8 cellular contexts compared by ENCODE assay signal in genomic region chr12:55717397-55718007, GRCh38. TPM values are rescaled to one million over a fixed set of nuclear protein-coding genes. Genes with fewer than 3 reads are reported as not detected.
A peak's percentile ranks its signal among the peaks of the same experiment; 100 is the strongest.
DNase-seq lines count a peak whose midpoint lies in the region; ATAC-seq and TF ChIP-seq lines count a peak whose summit lies in the region.

No MANE protein-coding gene starts in this region.

- TF ChIP-seq CTCF in DOHH2 (IDR thresholded peaks at IDR 0.05; ENCODE audit: low read depth, low read length, poor library complexity, severe bottlenecking) (no peak), choroid plexus epithelial cell (conservative IDR thresholded peaks at IDR 0.05; ENCODE audit: low read depth, low read length) (no peak)

- H3K27me3 Mint-ChIP-seq in naive thymus-derived CD4-positive, alpha-beta T cell = peaks cover 0 to 10% (median 0%) of the 10 kb centered on the region in 5 donors

- POLR2A ChIA-PET in naive thymus-derived CD4-positive, alpha-beta T cell (lab: Charles Lee) = interaction anchor here (0.5 to 2.9 kb wide), 9 partner anchors 7 to 1287 kb away, joined by 3 to 24 read pairs (median 4); partner anchors contain the start of genes CD63 and DNAJC14

- H3K36me3 Mint-ChIP-seq in naive thymus-derived CD4-positive, alpha-beta T cell = peaks cover 0 to 2% (median 0%) of the 10 kb centered on the region in 5 donors

- H3K9me3 Mint-ChIP-seq in naive thymus-derived CD4-positive, alpha-beta T cell = peaks cover 0 to 7% (median 0%) of the 10 kb centered on the region in 11 donors

- peak overlapping the region; percentile 27 to 98 (median 92) for H3K4me3 Mint-ChIP-seq in naive thymus-derived CD4-positive, alpha-beta T cell

- H3K4me3 ChIP-seq in DOHH2 (ENCODE audit: low read length) (peak overlapping the region; percentile 92), choroid plexus epithelial cell (ENCODE audit: low read depth, low read length) (no peak overlapping the region)
- H3K4me3 ChIP-seq in naive thymus-derived CD4-positive, alpha-beta T cell (ENCODE audit: low read length) = no peak overlapping the region

- H3K27ac ChIP-seq in DOHH2 (ENCODE audit: low read depth, low read length) = no peak overlapping the region
- peak overlapping the region; percentile 92 for H3K27ac ChIP-seq in naive thymus-derived CD4-positive, alpha-beta T cell (ENCODE audit: low read depth, low read length)

- H3F3A ChIP-seq in DOHH2 (ENCODE audit: control insufficient read depth, insufficient read depth) = peaks cover 3% of the 10 kb centered on the region; the same call in 1 of the 2 replicates

- H3K4me1 Mint-ChIP-seq in naive thymus-derived CD4-positive, alpha-beta T cell = peaks cover 15 to 41% (median 36%) of the 10 kb centered on the region in 7 donors

- no peaks in the 10 kb centered on the region for H3K9me3 ChIP-seq in DOHH2 (ENCODE audit: control insufficient read depth, insufficient read depth, low read length)
- H3K9me3 ChIP-seq in naive thymus-derived CD4-positive, alpha-beta T cell (ENCODE audit: control insufficient read depth in 2 of 3, low read length in 3 of 3) = no peaks in the 10 kb centered on the region

- peaks cover 19% of the 10 kb centered on the region for H3K79me2 ChIP-seq in DOHH2 (ENCODE audit: control insufficient read depth, low read length)

- H3K4me1 ChIP-seq in DOHH2 (ENCODE audit: control insufficient read depth, low read length) = peaks cover 30% of the 10 kb centered on the region
- H3K4me1 ChIP-seq in naive thymus-derived CD4-positive, alpha-beta T cell (ENCODE audit: control insufficient read depth in 2 of 2, insufficient read depth in 2 of 2, low read length in 2 of 2) = peaks cover 19 to 23% of the 10 kb centered on the region in 2 donors

- intact Hi-C loops in naive thymus-derived CD4-positive, alpha-beta T cell (cut with micrococcal nuclease) = loop anchor here in 1 of 2 donors (2.0 to 5.0 kb wide), 3 partner anchors 21 to 970 kb away; partner anchors contain the start of gene PTGES3

- peaks cover 16% of the 10 kb centered on the region; the same call in 1 of the 2 replicates for H3K36me3 ChIP-seq in DOHH2 (ENCODE audit: control insufficient read depth, low read length)
- H3K36me3 ChIP-seq in naive thymus-derived CD4-positive, alpha-beta T cell (ENCODE audit: control insufficient read depth in 2 of 3, insufficient read depth in 3 of 3, low read length in 3 of 3) = peaks cover 0 to 18% (median 7%) of the 10 kb centered on the region in 3 experiments

- no peaks in the 10 kb centered on the region for H4K20me1 ChIP-seq in DOHH2 (ENCODE audit: control insufficient read depth, insufficient read depth, low read depth, low read length)

- peak overlapping the region in 4 of 9 donors; percentile 52 to 98 (median 97) for H3K27ac Mint-ChIP-seq in naive thymus-derived CD4-positive, alpha-beta T cell

- ATAC-seq in naive thymus-derived CD4-positive, alpha-beta T cell = no peak
- ATAC-seq in HG02884 (IDR thresholded peaks at IDR 0.05; ENCODE audit: unreplicated experiment) (no peak), GM21381 (IDR thresholded peaks at IDR 0.05; ENCODE audit: unreplicated experiment) (no peak)

- CTCF ChIA-PET in naive thymus-derived CD4-positive, alpha-beta T cell (lab: Charles Lee) = interaction anchor here (0.6 to 7.5 kb wide), 2 partner anchors 20 to 77 kb away, joined by 3 to 46 read pairs; no protein-coding TSS in a partner anchor

- DNase-seq in NCI-H2171 (lab: John Stamatoyannopoulos, UW) (peak; percentile 50), choroid plexus epithelial cell (ENCODE audit: low read depth) (peak; percentile 72), cerebellum (ENCODE audit: low spot score) (no peak)
- DNase-seq in naive thymus-derived CD4-positive, alpha-beta T cell = no peak
- DNase-seq in activated effector memory CD4-positive, alpha-beta T cell treated with anti-CD3 and anti-CD28 coated beads, Interleukin-2, amount 50 U/mL, for 16 hours = no peak

- no peaks in the 10 kb centered on the region for H3K9me2 ChIP-seq in DOHH2 (replicated peaks; ENCODE audit: control insufficient read depth, low read length)

- peak overlapping the region; percentile 89 for H3K4me2 ChIP-seq in DOHH2 (ENCODE audit: low read length)

- H3K27me3 ChIP-seq in DOHH2 (ENCODE audit: control insufficient read depth, low read length) = peaks cover 3% of the 10 kb centered on the region
- no peaks in the 10 kb centered on the region for H3K27me3 ChIP-seq in naive thymus-derived CD4-positive, alpha-beta T cell (ENCODE audit: control insufficient read depth in 2 of 2, insufficient read depth in 2 of 2, low read length in 2 of 2)

RNA-seq across cellular contexts. Expression of gene BLOC1S1, which starts 1.7 kb away (rescaled TPM):
- 100 to 1,000 TPM in 1 of 5 experiments, 10 to 100 TPM in 4; 37.6 to 112 (median 71.5) TPM for total RNA-seq in naive thymus-derived CD4-positive, alpha-beta T cell
- polyA plus RNA-seq in naive thymus-derived CD4-positive, alpha-beta T cell = 100 to 1,000 TPM in 1 of 2 donors, 10 to 100 TPM in 1; 83.5 to 102 TPM
- total RNA-seq in cerebellum = 16.0 TPM

RNA-seq across cellular contexts. Expression of gene RDH5, which starts 2.7 kb away (rescaled TPM):
- total RNA-seq in naive thymus-derived CD4-positive, alpha-beta T cell = 10 to 100 TPM; 14.6 to 24.9 (median 15.9) TPM
- polyA plus RNA-seq in naive thymus-derived CD4-positive, alpha-beta T cell = 1 to 10 TPM in 1 of 2 donors, under 1 TPM in 1; 0.67 to 1.3 TPM
- total RNA-seq in cerebellum = 8.6 TPM

RNA-seq across cellular contexts. Expression of gene ITGA7, which starts 9.8 kb away (rescaled TPM):
- total RNA-seq in naive thymus-derived CD4-positive, alpha-beta T cell = 1 to 10 TPM; 1.4 to 4.6 (median 3.6) TPM
- polyA plus RNA-seq in naive thymus-derived CD4-positive, alpha-beta T cell = not detected
- total RNA-seq in cerebellum = 32.1 TPM

RNA-seq across cellular contexts. Expression of gene CD63, which starts 11.3 kb away (rescaled TPM):
- total RNA-seq in naive thymus-derived CD4-positive, alpha-beta T cell = 100 to 1,000 TPM in 2 of 5 experiments, 10 to 100 TPM in 3; 43.2 to 216 (median 54.3) TPM
- polyA plus RNA-seq in naive thymus-derived CD4-positive, alpha-beta T cell = 10 to 100 TPM; 68.7 to 69.8 TPM
- total RNA-seq in cerebellum = 135 TPM

RNA-seq across cellular contexts. Expression of gene GDF11, which starts 25.4 kb away (rescaled TPM):
- total RNA-seq in naive thymus-derived CD4-positive, alpha-beta T cell = 10 to 100 TPM in 3 of 5 experiments, 1 to 10 TPM in 2; 6.6 to 16.2 (median 12.0) TPM
- polyA plus RNA-seq in naive thymus-derived CD4-positive, alpha-beta T cell = under 1 TPM; 0.79 TPM
- 11.8 TPM for total RNA-seq in cerebellum

Comparison
In these comparisons a context has a peak if more than half of its experiments do, and no peak if none do; other contexts are left out.
1. DNase-seq: peak in NCI-H2171 (single experiment) and choroid plexus epithelial cell (single experiment); none in naive thymus-derived CD4-positive, alpha-beta T cell (0 of 9), activated effector memory CD4-positive, alpha-beta T cell treated with anti-CD3 and anti-CD28 coated beads, Interleukin-2, amount 50 U/mL, for 16 hours (single experiment) and cerebellum (single experiment).